8 cellular contexts compared by ENCODE assay signal in genomic region chr6:37134622-37135191, GRCh38. TPM values are rescaled to one million over a fixed set of nuclear protein-coding genes. Genes with fewer than 3 reads are reported as not detected.
DNase-seq lines count a peak whose midpoint lies in the region; ATAC-seq and TF ChIP-seq lines count a peak whose summit lies in the region.

No MANE protein-coding gene starts in this region.

- H3K27ac ChIP-seq in psoas muscle: peak overlapping the region; percentile 98

- intact Hi-C loops in psoas muscle (cut with DNase I): loop anchor here (5.0 kb wide), 2 partner anchors 38 to 82 kb away; partner anchors contain the start of gene PIM1 (in 1 of the 2)

- H3K36me3 Mint-ChIP-seq in stimulated activated naive B cell treated with anti-CD40 and anti-IgM and Interleukin-4, amounts not matched to agents 10 μg/mL and 1 μg/mL and 100 μg/mL, for 72 hours: no peaks in the 10 kb centered on the region

- TF ChIP-seq CTCF in fibroblast of the aortic adventitia (IDR thresholded peaks at IDR 0.05; ENCODE audit: insufficient read depth, low read length) (no peak), psoas muscle (IDR thresholded peaks at IDR 0.05) (no peak)

- H3K27ac Mint-ChIP-seq in stimulated activated naive B cell treated with anti-CD40 and anti-IgM and Interleukin-4, amounts not matched to agents 10 μg/mL and 1 μg/mL and 100 μg/mL, for 72 hours: no peak overlapping the region

- H3K36me3 ChIP-seq in psoas muscle (ENCODE audit: insufficient read depth in 1 of 2, low read depth in 1 of 2) (no peaks in the 10 kb centered on the region), H7 (replicated peaks; ENCODE audit: control insufficient read depth, insufficient read depth, low read length) (peaks cover 5% of the 10 kb centered on the region; the same call in 1 of the 2 replicates)

- no peaks in the 10 kb centered on the region for H3K9me3 ChIP-seq in psoas muscle

- no peaks in the 10 kb centered on the region for H3K27me3 Mint-ChIP-seq in stimulated activated naive B cell treated with anti-CD40 and anti-IgM and Interleukin-4, amounts not matched to agents 10 μg/mL and 1 μg/mL and 100 μg/mL, for 72 hours

- peaks cover 59% of the 10 kb centered on the region for H3K4me1 ChIP-seq in psoas muscle

- H3K4me1 Mint-ChIP-seq in stimulated activated naive B cell treated with anti-CD40 and anti-IgM and Interleukin-4, amounts not matched to agents 10 μg/mL and 1 μg/mL and 100 μg/mL, for 72 hours: peaks cover 6 to 14% of the 10 kb centered on the region in 2 donors

- H3K4me3 ChIP-seq in fibroblast of the aortic adventitia (ENCODE audit: low read depth, low read length) (no peak overlapping the region), psoas muscle (no peak overlapping the region), H7 (ENCODE audit: insufficient read depth, low read depth, low read length) (no peak overlapping the region)

- 52 to 61% (median 56%) methylated on average over 8 of the region's 8 CpGs for WGBS in psoas muscle, 3 donors

- H3K27me3 ChIP-seq in psoas muscle (ENCODE audit: insufficient read depth in 3 of 3, low read length in 2 of 3) (no peaks in the 10 kb centered on the region), H7 (ENCODE audit: control insufficient read depth, insufficient read depth, low read length) (no peaks in the 10 kb centered on the region)

- no peak overlapping the region for H3K4me3 Mint-ChIP-seq in stimulated activated naive B cell treated with anti-CD40 and anti-IgM and Interleukin-4, amounts not matched to agents 10 μg/mL and 1 μg/mL and 100 μg/mL, for 72 hours

- ATAC-seq in psoas muscle: peak; percentile 66 to 75 (median 74)
- no peak for ATAC-seq in stimulated activated naive B cell treated with anti-CD40 and anti-IgM and Interleukin-4, amounts not matched to agents 10 μg/mL and 1 μg/mL and 100 μg/mL, for 72 hours (replicated peaks)

- peak; percentile 99 for DNase-seq in HCEC 1CT
- peak; percentile 70 for DNase-seq in T1000 (lab: John Stamatoyannopoulos, UW)
- peak; percentile 96 for DNase-seq in fibroblast of the aortic adventitia (ENCODE audit: low read depth)
- DNase-seq in psoas muscle: peak; percentile 64 to 76
- no peak for DNase-seq in H7
- no peak for DNase-seq in DMS114 treated with DMSO at 0.1 percent for 48 hours (lab: John Stamatoyannopoulos, UW; ENCODE audit: unreplicated experiment)
- no peak for DNase-seq in stimulated activated naive B cell treated with anti-CD40 and anti-IgM and Interleukin-4, amounts not matched to agents 10 μg/mL and 1 μg/mL and 100 μg/mL, for 72 hours
- no peak for DNase-seq in stimulated activated CD4-positive, alpha-beta T cell treated with anti-CD3 and anti-CD28 coated beads, Interleukin-15, amount 100 ng/mL, for 24 hours

- H3K9me3 Mint-ChIP-seq in stimulated activated naive B cell treated with anti-CD40 and anti-IgM and Interleukin-4, amounts not matched to agents 10 μg/mL and 1 μg/mL and 100 μg/mL, for 72 hours: no peaks in the 10 kb centered on the region

RNA-seq across cellular contexts. Expression of gene PIM1, which starts 35.2 kb away (rescaled TPM):
- total RNA-seq in fibroblast of the aortic adventitia (ENCODE audit: low replicate concordance) (8.7 and 19.3 TPM in 2 replicates), psoas muscle (10 to 100 TPM; 18.0 to 45.5 (median 32.8) TPM)
- polyA plus RNA-seq in psoas muscle: 10 to 100 TPM in 1 of 3 donors, 1 to 10 TPM in 2; 2.8 to 16.5 (median 7.8) TPM
- total RNA-seq in H7 (2014; rRNA removed; shearing (Covaris generic)): 89.7 and 93.6 TPM in 2 replicates

Comparison
In these comparisons a context has a peak if more than half of its experiments do, and no peak if none do; other contexts are left out.
1. DNase-seq: peak in HCEC 1CT (single experiment), T1000 (single experiment), fibroblast of the aortic adventitia (single experiment) and psoas muscle (2 of 2); none in H7 (single experiment), DMS114 treated with DMSO at 0.1 percent for 48 hours (single experiment), stimulated activated naive B cell treated with anti-CD40 and anti-IgM and Interleukin-4, amounts not matched to agents 10 μg/mL and 1 μg/mL and 100 μg/mL, for 72 hours (single experiment) and stimulated activated CD4-positive, alpha-beta T cell treated with anti-CD3 and anti-CD28 coated beads, Interleukin-15, amount 100 ng/mL, for 24 hours (single experiment).
2. ATAC-seq: peak in psoas muscle (4 of 4); none in stimulated activated naive B cell treated with anti-CD40 and anti-IgM and Interleukin-4, amounts not matched to agents 10 μg/mL and 1 μg/mL and 100 μg/mL, for 72 hours (0 of 2).